23 cellular contexts compared by ENCODE assay signal in genomic region chr12:117533687-117534086, GRCh38.
"Had no signal": no experiment of that assay in that cellular context is flagged by ENCODE, and none has a peak within 500 bp of the region (broad histone marks: within the 10 kb centered on the region; RNA-seq: fewer than 3 reads in every experiment).

No MANE protein-coding gene starts in this region.

- H3K4me1 ChIP-seq: adrenal gland, vagina had no signal

- H3K4me3 ChIP-seq: adrenal gland, dorsolateral prefrontal cortex, lung, thyroid gland, vagina had no signal

- H3K36me3 ChIP-seq: adrenal gland, thyroid gland, vagina, WERI-Rb-1 had no signal

- H3K4me3 Mint-ChIP-seq: activated T-cell treated with anti-CD3 and anti-CD28 coated beads, Interleukin-2, amount 50 U/mL, for 72 hours; mesothelial cell of epicardium; nephron had no signal

- H3K27me3 ChIP-seq: dorsolateral prefrontal cortex, thyroid gland, vagina had no signal

- H3K4me1 Mint-ChIP-seq: mesothelial cell of epicardium had no signal

- DNase-seq: activated CD4-positive, alpha-beta T cell treated with anti-CD3 and anti-CD28 coated beads for 1 hour; activated CD8-positive, alpha-beta memory T cell treated with anti-CD3 and anti-CD28 coated beads for 24 hours; activated CD8-positive, alpha-beta memory T cell treated with anti-CD3 and anti-CD28 coated beads, Interleukin-2, amount 50 U/mL, for 48 hours; activated effector memory CD4-positive, alpha-beta T cell treated with anti-CD3 and anti-CD28 coated beads, Interleukin-2, amount 50 U/mL, for 16 hours; activated T-cell treated with anti-CD3 and anti-CD28 coated beads, Interleukin-2, amount 50 U/mL, for 72 hours; adrenal gland; dorsolateral prefrontal cortex; foreskin melanocyte; hypothalamus; islet precursor cell; posterior cingulate gyrus; retina; stimulated activated CD4-positive, alpha-beta T cell treated with anti-CD3 and anti-CD28 coated beads, Interleukin-2, amount 100 ng/mL, for 24 hours; stimulated activated naive CD4-positive, alpha-beta T cell treated with Interleukin-2 at 50 U/mL for 16 hours; T-helper 2 cell had no signal

- H3K36me3 Mint-ChIP-seq: activated naive CD4-positive, alpha-beta T cell treated with anti-CD3 and anti-CD28 coated beads, Interleukin-2, amount 50 U/mL, for 72 hours; mesothelial cell of epicardium had no signal

- H3K27ac ChIP-seq: adrenal gland, dorsolateral prefrontal cortex, epithelial cell of prostate, thyroid gland, vagina, WERI-Rb-1 had no signal

- H3K27ac Mint-ChIP-seq: activated naive CD4-positive, alpha-beta T cell treated with anti-CD3 and anti-CD28 coated beads, Interleukin-2, amount 50 U/mL, for 72 hours; activated T-cell treated with anti-CD3 and anti-CD28 coated beads, Interleukin-2, amount 50 U/mL, for 72 hours; mesothelial cell of epicardium; nephron had no signal

- ATAC-seq: activated naive CD4-positive, alpha-beta T cell treated with anti-CD3 and anti-CD28 coated beads, Interleukin-2, amount 50 U/mL, for 72 hours; activated T-cell treated with anti-CD3 and anti-CD28 coated beads, Interleukin-2, amount 50 U/mL, for 72 hours had no signal

- H3K9me3 ChIP-seq: adrenal gland, thyroid gland, vagina had no signal
